Comparison of ENCODE assay signal across 21 cellular contexts in genomic region chr7:134446923-134447322, GRCh38.
"Had no signal": no experiment of that assay in that cellular context is flagged by ENCODE, and none has a peak within 500 bp of the region (broad histone marks: within the 10 kb centered on the region; RNA-seq: fewer than 3 reads in every experiment).

No MANE protein-coding gene starts in this region.

- H3K36me3 ChIP-seq: uterus had no signal

- H3K4me1 Mint-ChIP-seq: memory B cell; neural crest cell; stimulated activated memory B cell treated with anti-CD40 and anti-IgM and Interleukin-4, amounts not matched to agents 10 μg/mL and 1 μg/mL and 100 μg/mL, for 72 hours had no signal

- H3K9me3 ChIP-seq: prostate gland, sigmoid colon, suprapubic skin, transverse colon, upper lobe of right lung, uterus had no signal

- H3K27ac Mint-ChIP-seq: effector memory CD8-positive, alpha-beta T cell; memory B cell; natural killer cell treated with Interleukin-12 subunit alpha and Interleukin-12 subunit beta and Interleukin-15 and Interleukin-18, amount 100 ng/mL, for 72 hours; stimulated activated memory B cell treated with anti-CD40 and anti-IgM and Interleukin-4, amounts not matched to agents 10 μg/mL and 1 μg/mL and 100 μg/mL, for 72 hours; stimulated activated naive CD8-positive, alpha-beta T cell treated with anti-CD3 and anti-CD28 coated beads, Interleukin-15, Interleukin-2, amounts not matched to agents 100 ng/mL and 50 ng/mL, for 24 hours had no signal

- H3K4me1 ChIP-seq: parathyroid adenoma, prostate gland, uterus had no signal

- H2AFZ ChIP-seq: parathyroid adenoma had no signal

- H3K9ac ChIP-seq: parathyroid adenoma had no signal

- H3K4me3 ChIP-seq: coronary artery, lung, prostate gland, sigmoid colon, suprapubic skin, transverse colon, upper lobe of right lung, uterus had no signal

- H3K27me3 Mint-ChIP-seq: effector memory CD8-positive, alpha-beta T cell; memory B cell; natural killer cell treated with Interleukin-12 subunit alpha and Interleukin-12 subunit beta and Interleukin-15 and Interleukin-18, amount 100 ng/mL, for 72 hours; stimulated activated memory B cell treated with anti-CD40 and anti-IgM and Interleukin-4, amounts not matched to agents 10 μg/mL and 1 μg/mL and 100 μg/mL, for 72 hours; stimulated activated naive CD8-positive, alpha-beta T cell treated with anti-CD3 and anti-CD28 coated beads, Interleukin-15, Interleukin-2, amounts not matched to agents 100 ng/mL and 50 ng/mL, for 24 hours had no signal

- H3K79me2 ChIP-seq: parathyroid adenoma had no signal

- H3K27ac ChIP-seq: coronary artery, parathyroid adenoma, prostate gland, sigmoid colon, suprapubic skin, transverse colon, upper lobe of right lung, uterus had no signal

- H3K4me3 Mint-ChIP-seq: effector memory CD8-positive, alpha-beta T cell; memory B cell; natural killer cell treated with Interleukin-12 subunit alpha and Interleukin-12 subunit beta and Interleukin-15 and Interleukin-18, amount 100 ng/mL, for 72 hours; neural crest cell; stimulated activated memory B cell treated with anti-CD40 and anti-IgM and Interleukin-4, amounts not matched to agents 10 μg/mL and 1 μg/mL and 100 μg/mL, for 72 hours; stimulated activated naive CD8-positive, alpha-beta T cell treated with anti-CD3 and anti-CD28 coated beads, Interleukin-15, Interleukin-2, amounts not matched to agents 100 ng/mL and 50 ng/mL, for 24 hours had no signal

- DNase-seq: effector memory CD8-positive, alpha-beta T cell; right cardiac atrium; sigmoid colon; stimulated activated CD4-positive, alpha-beta T cell treated with anti-CD3 and anti-CD28 coated beads, Interleukin-2, amount 100 ng/mL, for 24 hours; stimulated activated CD4-positive, alpha-beta T cell treated with anti-CD3 and anti-CD28 coated beads, Interleukin-4, amount 100 ng/mL, for 24 hours; transverse colon; upper lobe of right lung; uterus had no signal

- ATAC-seq: effector memory CD8-positive, alpha-beta T cell; natural killer cell treated with Interleukin-12 subunit alpha and Interleukin-12 subunit beta and Interleukin-15 and Interleukin-18, amount 100 ng/mL, for 72 hours; right cardiac atrium; stimulated activated memory B cell treated with anti-CD40 and anti-IgM and Interleukin-4, amounts not matched to agents 10 μg/mL and 1 μg/mL and 100 μg/mL, for 72 hours; upper lobe of right lung had no signal

- H3K27me3 ChIP-seq: sigmoid colon, suprapubic skin, transverse colon, upper lobe of right lung, uterus had no signal

- FAIRE-seq: endometrium, frontal cortex, keratinocyte had no signal

- H3K9me3 Mint-ChIP-seq: effector memory CD8-positive, alpha-beta T cell; memory B cell; natural killer cell treated with Interleukin-12 subunit alpha and Interleukin-12 subunit beta and Interleukin-15 and Interleukin-18, amount 100 ng/mL, for 72 hours; neural crest cell; stimulated activated memory B cell treated with anti-CD40 and anti-IgM and Interleukin-4, amounts not matched to agents 10 μg/mL and 1 μg/mL and 100 μg/mL, for 72 hours; stimulated activated naive CD8-positive, alpha-beta T cell treated with anti-CD3 and anti-CD28 coated beads, Interleukin-15, Interleukin-2, amounts not matched to agents 100 ng/mL and 50 ng/mL, for 24 hours had no signal
